In genomic region chr13:88544836-88545235, GRCh38 we compare ENCODE assay signal across 27 cellular contexts.
"Had no signal": no experiment of that assay in that cellular context is flagged by ENCODE, and none has a peak within 500 bp of the region (broad histone marks: within the 10 kb centered on the region; RNA-seq: fewer than 3 reads in every experiment).

No MANE protein-coding gene starts in this region.

- H3K36me3 ChIP-seq: cardiac muscle cell, colonic mucosa, gastroesophageal sphincter, right lobe of liver, stomach, thyroid gland, upper lobe of left lung, vagina had no signal

- H3K27me3 ChIP-seq: body of pancreas, cardiac muscle cell, colonic mucosa, gastroesophageal sphincter, hepatocyte, right lobe of liver, stomach, thyroid gland, upper lobe of left lung, vagina had no signal

- H3K9me3 ChIP-seq: body of pancreas, colonic mucosa, gastroesophageal sphincter, right lobe of liver, stomach, thyroid gland, upper lobe of left lung, vagina had no signal

- ATAC-seq: activated CD8-positive, alpha-beta memory T cell treated with anti-CD3 and anti-CD28 coated beads, Interleukin-2, amount 10 ng/mL, durations not matched to agents 7 days and 5 days; activated CD8-positive, alpha-beta T cell treated with anti-CD3 and anti-CD28 coated beads, Interleukin-2, amount 10 ng/mL, durations not matched to agents 7 days and 5 days; activated T-cell treated with anti-CD3 and anti-CD28 coated beads, Interleukin-2, amount 50 U/mL, for 72 hours; body of pancreas; gastroesophageal sphincter; left cardiac atrium; left ventricle myocardium superior; right lobe of liver; stimulated activated effector memory CD8-positive, alpha-beta T cell treated with anti-CD3 and anti-CD28 coated beads, Interleukin-12 subunit alpha, Interleukin-12 subunit beta, amount 100 ng/mL, for 72 hours had no signal

- H2AFZ ChIP-seq: hepatocyte had no signal

- H3K79me2 ChIP-seq: hepatocyte had no signal

- H3K4me2 ChIP-seq: hepatocyte had no signal

- H3K4me3 ChIP-seq: body of pancreas, cardiac muscle cell, colonic mucosa, gastroesophageal sphincter, hepatocyte, right lobe of liver, stomach, thyroid gland, upper lobe of left lung, vagina had no signal

- H3K4me1 ChIP-seq: body of pancreas, colonic mucosa, gastroesophageal sphincter, right lobe of liver, stomach, thyroid gland, upper lobe of left lung, vagina had no signal

- FAIRE-seq: endometrium had no signal

- DNase-seq: activated B cell treated with CpG ODN at 0.5 μM for 24 hours; activated CD8-positive, alpha-beta memory T cell treated with anti-CD3 and anti-CD28 coated beads, Interleukin-2, amount 10 ng/mL, durations not matched to agents 7 days and 5 days; activated CD8-positive, alpha-beta T cell treated with anti-CD3 and anti-CD28 coated beads, Interleukin-2, amount 10 ng/mL, durations not matched to agents 7 days and 5 days; activated naive CD4-positive, alpha-beta T cell treated with Interleukin-2 at 50 U/mL for 16 hours; activated T-cell treated with anti-CD3 and anti-CD28 coated beads, Interleukin-2, amount 50 U/mL, for 72 hours; aorta; body of pancreas; cerebellar nuclear complex; colonic mucosa; effector CD8-positive, alpha-beta T cell; erythroblast; islet precursor cell; left cardiac atrium; left ventricle myocardium superior; posterior cingulate gyrus; right lobe of liver; stimulated activated CD4-positive, alpha-beta T cell treated with anti-CD3 and anti-CD28 coated beads, Interleukin-4, amount 100 ng/mL, for 24 hours; stomach; T-helper 2 cell; thyroid gland; upper lobe of left lung had no signal

- H3K27ac ChIP-seq: body of pancreas, cardiac muscle cell, colonic mucosa, gastroesophageal sphincter, hepatocyte, right lobe of liver, stomach, thyroid gland, upper lobe of left lung, vagina had no signal
